ENCODE assay signal across 8 cellular contexts in the genomic region with DNA sequence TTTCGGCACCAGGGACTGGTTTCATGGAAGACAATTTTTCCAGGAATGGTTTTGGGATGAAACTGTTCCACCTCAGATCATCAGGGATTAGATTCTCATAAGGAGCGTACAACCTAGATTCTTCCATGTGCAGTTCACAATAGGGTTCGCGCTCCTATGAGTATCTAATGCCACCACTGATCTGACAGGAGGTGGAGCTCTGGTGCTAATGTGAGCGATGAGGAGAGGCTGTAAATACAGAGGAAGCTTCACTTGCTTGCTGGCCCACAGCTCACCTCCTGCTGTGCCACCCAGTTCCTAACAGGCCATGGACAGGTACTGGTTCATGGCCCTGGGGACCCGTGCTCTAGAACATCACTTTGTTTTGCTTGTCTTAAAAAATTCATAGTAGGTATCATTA. TPM values are rescaled to one million over a fixed set of nuclear protein-coding genes. Genes with fewer than 3 reads are reported as not detected.
DNase-seq lines count a peak whose midpoint lies in the region; ATAC-seq and TF ChIP-seq lines count a peak whose summit lies in the region.

No MANE protein-coding gene starts in this region.

- H3K27me3 Mint-ChIP-seq in activated CD8-positive, alpha-beta T cell treated with anti-CD3 and anti-CD28 coated beads, Interleukin-2, amount 10 ng/mL, durations not matched to agents 7 days and 5 days (ENCODE audit: low read depth) = peaks cover 12% of the 10 kb centered on the region

- POLR2A ChIA-PET in activated CD8-positive, alpha-beta T cell treated with anti-CD3 and anti-CD28 coated beads, Interleukin-2, amount 10 ng/mL, durations not matched to agents 7 days and 5 days (lab: Charles Lee) = interaction anchor here (1.5 kb wide), 2 partner anchors 38 to 127 kb away, joined by 5 read pairs; partner anchors contain the start of gene RNF141

- DNase-seq in AG09309 (ENCODE audit: low read depth) = no peak
- peak; percentile 53 for DNase-seq in NCI-H1092 treated with DMSO at 0.1 percent for 48 hours (lab: John Stamatoyannopoulos, UW)
- DNase-seq in activated CD8-positive, alpha-beta T cell treated with anti-CD3 and anti-CD28 coated beads, Interleukin-2, amount 10 ng/mL, durations not matched to agents 7 days and 5 days = peak; percentile 81
- peak in 1 of 2 donors; percentile 36 for DNase-seq in heart right ventricle
- DNase-seq in substantia nigra (lab: John Stamatoyannopoulos, UW) = peak in 34 of 49 donors; percentile 15 to 83 (median 46)
- no peak for DNase-seq in islet precursor cell

- H3K27ac ChIP-seq in heart right ventricle (peak overlapping the region in 1 of 10 donors; percentile 77), substantia nigra (ENCODE audit: low read depth, low read length, poor library complexity, severe bottlenecking) (peak overlapping the region; percentile 43)

- CTCF ChIA-PET in activated CD8-positive, alpha-beta T cell treated with anti-CD3 and anti-CD28 coated beads, Interleukin-2, amount 10 ng/mL, durations not matched to agents 7 days and 5 days (lab: Charles Lee) = interaction anchor here (0.6 to 5.4 kb wide), 51 partner anchors 9 to 356 kb away, joined by 3 to 146 read pairs (median 4); partner anchors contain the start of genes AMPD3 and RNF141

- 54 to 74% methylated on average over 6 of the region's 6 CpGs for WGBS in heart right ventricle, 2 donors

- H3K4me3 ChIP-seq in AG09309 (ENCODE audit: control insufficient read depth, low read depth, low read length) (no peak overlapping the region), heart right ventricle (no peak overlapping the region)

- no peaks in the 10 kb centered on the region for H3K9me3 ChIP-seq in heart right ventricle

- ATAC-seq in GM18517 (IDR thresholded peaks at IDR 0.05; ENCODE audit: unreplicated experiment) (peak; percentile 69), heart right ventricle (peak in 5 of 8 donors; percentile 38 to 61 (median 58)), HG02642 (IDR thresholded peaks at IDR 0.05; ENCODE audit: poor library complexity, unreplicated experiment) (no peak)
- peak; percentile 91 for ATAC-seq in activated CD8-positive, alpha-beta T cell treated with anti-CD3 and anti-CD28 coated beads, Interleukin-2, amount 10 ng/mL, durations not matched to agents 7 days and 5 days

- peaks cover 0 to 27% (median 4%) of the 10 kb centered on the region in 9 donors for H3K4me1 ChIP-seq in heart right ventricle

- no peaks in the 10 kb centered on the region for H3K9me3 Mint-ChIP-seq in activated CD8-positive, alpha-beta T cell treated with anti-CD3 and anti-CD28 coated beads, Interleukin-2, amount 10 ng/mL, durations not matched to agents 7 days and 5 days (ENCODE audit: insufficient read depth)

- H3K36me3 Mint-ChIP-seq in activated CD8-positive, alpha-beta T cell treated with anti-CD3 and anti-CD28 coated beads, Interleukin-2, amount 10 ng/mL, durations not matched to agents 7 days and 5 days (ENCODE audit: low read depth) = no peaks in the 10 kb centered on the region

- peak; percentile 28 for TF ChIP-seq CTCF in AG09309 (IDR thresholded peaks at IDR 0.05; ENCODE audit: control insufficient read depth, insufficient read depth, low read depth, low read length, missing control alignments)
- peak in 6 of 9 donors; percentile 10 to 48 (median 25) for TF ChIP-seq CTCF in heart right ventricle (IDR thresholded peaks at IDR 0.05)

- H3K27me3 ChIP-seq in heart right ventricle = no peaks in the 10 kb centered on the region

- no peak overlapping the region for H3K4me3 Mint-ChIP-seq in activated CD8-positive, alpha-beta T cell treated with anti-CD3 and anti-CD28 coated beads, Interleukin-2, amount 10 ng/mL, durations not matched to agents 7 days and 5 days

- H3K36me3 ChIP-seq in heart right ventricle = no peaks in the 10 kb centered on the region

- no peak overlapping the region for H3K27ac Mint-ChIP-seq in activated CD8-positive, alpha-beta T cell treated with anti-CD3 and anti-CD28 coated beads, Interleukin-2, amount 10 ng/mL, durations not matched to agents 7 days and 5 days

- H3K4me1 Mint-ChIP-seq in activated CD8-positive, alpha-beta T cell treated with anti-CD3 and anti-CD28 coated beads, Interleukin-2, amount 10 ng/mL, durations not matched to agents 7 days and 5 days (ENCODE audit: low read depth) = peaks cover 41% of the 10 kb centered on the region

- intact Hi-C loops in heart right ventricle (cut with DNase I) = loop anchor here in 2 of 10 donors (5.0 kb wide), 3 partner anchors 239 to 324 kb away; no protein-coding TSS in a partner anchor

RNA-seq across cellular contexts. Expression of gene AMPD3, which starts 41.8 kb away (rescaled TPM):
- 10 to 100 TPM; 11.9 to 12.3 TPM for total RNA-seq in activated CD8-positive, alpha-beta T cell treated with anti-CD3 and anti-CD28 coated beads, Interleukin-2, amount 10 ng/mL, durations not matched to agents 7 days and 5 days
- 1 to 10 TPM; 1.4 to 8.7 (median 2.6) TPM for total RNA-seq in heart right ventricle
- 1 to 10 TPM in 1 of 2 donors, under 1 TPM in 1; 0.59 to 1.2 TPM for polyA plus RNA-seq in heart right ventricle

Comparison
In these comparisons a context has a peak if more than half of its experiments do, and no peak if none do; other contexts are left out.
1. DNase-seq: peak in NCI-H1092 treated with DMSO at 0.1 percent for 48 hours (single experiment), activated CD8-positive, alpha-beta T cell treated with anti-CD3 and anti-CD28 coated beads, Interleukin-2, amount 10 ng/mL, durations not matched to agents 7 days and 5 days (single experiment) and substantia nigra (34 of 49); none in AG09309 (single experiment) and islet precursor cell (single experiment).